ENCODE assay signal across 26 cellular contexts in genomic region chr18:5995626-5996025, GRCh38.
DNase-seq lines count a peak whose midpoint lies in the region; ATAC-seq and TF ChIP-seq lines count a peak whose summit lies in the region.
"Had no signal": no experiment of that assay in that cellular context is flagged by ENCODE, and none has a peak within 500 bp of the region (broad histone marks: within the 10 kb centered on the region; RNA-seq: fewer than 3 reads in every experiment).

No MANE protein-coding gene starts in this region.

- H3K4me3 ChIP-seq in GM23338 = peak overlapping the region; percentile 21; the same call in 1 of the 2 replicates
- no peak overlapping the region for H3K4me3 ChIP-seq in neural progenitor cell
- H3K4me3 ChIP-seq in MG63 = no peak overlapping the region

- H4K20me1 ChIP-seq in GM23338 (replicated peaks; ENCODE audit: insufficient read depth) = no peaks in the 10 kb centered on the region
- H4K20me1 ChIP-seq in neural progenitor cell (ENCODE audit: low read depth) = no peaks in the 10 kb centered on the region

- H3F3A ChIP-seq in GM23338 (replicated peaks; ENCODE audit: low read depth) (no peaks in the 10 kb centered on the region), neural progenitor cell (ENCODE audit: low read depth) (no peaks in the 10 kb centered on the region)

- H3K4me1 Mint-ChIP-seq in GM23338 (peaks cover 39% of the 10 kb centered on the region), neural progenitor cell (peaks cover 23% of the 10 kb centered on the region)
- H3K4me1 Mint-ChIP-seq in stimulated activated memory B cell treated with anti-CD40 and anti-IgM and Interleukin-4, amounts not matched to agents 10 μg/mL and 1 μg/mL and 100 μg/mL, for 72 hours = no peaks in the 10 kb centered on the region
- H3K4me1 Mint-ChIP-seq: CD14-positive monocyte; CD8-positive, alpha-beta memory T cell had no signal

- no peaks in the 10 kb centered on the region for H3K36me3 ChIP-seq in GM23338 (ENCODE audit: insufficient read depth)
- H3K36me3 ChIP-seq in neural progenitor cell = no peaks in the 10 kb centered on the region
- no peaks in the 10 kb centered on the region for H3K36me3 ChIP-seq in MG63
- H3K36me3 ChIP-seq: BE2C had no signal

- no peaks in the 10 kb centered on the region for H3K27me3 ChIP-seq in GM23338 (ENCODE audit: insufficient read depth)
- H3K27me3 ChIP-seq in neural progenitor cell = no peaks in the 10 kb centered on the region
- H3K27me3 ChIP-seq in MG63 = no peaks in the 10 kb centered on the region
- H3K27me3 ChIP-seq: BE2C had no signal

- H3K4me2 ChIP-seq in GM23338 = peak overlapping the region; percentile 36
- H3K4me2 ChIP-seq in neural progenitor cell = no peak overlapping the region

- H3K36me3 Mint-ChIP-seq in GM23338 (ENCODE audit: low read depth) = no peaks in the 10 kb centered on the region
- no peaks in the 10 kb centered on the region for H3K36me3 Mint-ChIP-seq in neural progenitor cell
- peaks cover 10 to 11% of the 10 kb centered on the region in 2 donors for H3K36me3 Mint-ChIP-seq in activated naive CD4-positive, alpha-beta T cell treated with anti-CD3 and anti-CD28 coated beads, Interleukin-2, amount 50 U/mL, for 72 hours
- peaks cover 6% of the 10 kb centered on the region for H3K36me3 Mint-ChIP-seq in stimulated activated memory B cell treated with anti-CD40 and anti-IgM and Interleukin-4, amounts not matched to agents 10 μg/mL and 1 μg/mL and 100 μg/mL, for 72 hours
- H3K36me3 Mint-ChIP-seq: CD14-positive monocyte; CD8-positive, alpha-beta memory T cell had no signal

- H2AFZ ChIP-seq in GM23338 (no peak overlapping the region), neural progenitor cell (replicated peaks) (peak overlapping the region; percentile 11)

- H3K9ac ChIP-seq in neural progenitor cell = no peak overlapping the region

- H3K9me3 ChIP-seq in neural progenitor cell (ENCODE audit: low read depth) (no peaks in the 10 kb centered on the region), MG63 (no peaks in the 10 kb centered on the region)
- H3K9me3 ChIP-seq: BE2C had no signal

- peak; percentile 95 for ATAC-seq in GM23338
- no peak for ATAC-seq in activated naive CD4-positive, alpha-beta T cell treated with anti-CD3 and anti-CD28 coated beads, Interleukin-2, amount 50 U/mL, for 72 hours
- no peak for ATAC-seq in stimulated activated memory B cell treated with anti-CD40 and anti-IgM and Interleukin-4, amounts not matched to agents 10 μg/mL and 1 μg/mL and 100 μg/mL, for 72 hours
- ATAC-seq: Panc1 had no signal

- no peaks in the 10 kb centered on the region for H3K79me2 ChIP-seq in GM23338 (replicated peaks; ENCODE audit: insufficient read depth)
- no peaks in the 10 kb centered on the region for H3K79me2 ChIP-seq in neural progenitor cell (ENCODE audit: low read depth)

- DNase-seq in GM23338 (ENCODE audit: low spot score) (peak; percentile 74), ecto neural progenitor cell (ENCODE audit: low spot score) (peak; percentile 16), iPS DF 4.7 (ENCODE audit: extremely low read depth, low spot score) (peak; percentile 25), neural progenitor cell (ENCODE audit: low spot score) (no peak), MG63 (no peak)
- no peak for DNase-seq in activated naive CD4-positive, alpha-beta T cell treated with anti-CD3 and anti-CD28 coated beads, Interleukin-2, amount 50 U/mL, for 72 hours (ENCODE audit: low spot score in 2 of 2)
- DNase-seq: BE2C; CD8-positive, alpha-beta memory T cell; DMS153; DND-41; HCEC 1CT; IMR-90; KG1; MM.1S; NCI-H1417 treated with DMSO at 0.1 percent for 48 hours; NCI-H1694 treated with DMSO at 0.1 percent for 48 hours; NCI-H2081; NCI-H226; NCI-H510A; NCI-H69; SHP77 had no signal

- H3K27ac Mint-ChIP-seq in GM23338 (no peak overlapping the region), neural progenitor cell (no peak overlapping the region)
- no peak overlapping the region for H3K27ac Mint-ChIP-seq in activated naive CD4-positive, alpha-beta T cell treated with anti-CD3 and anti-CD28 coated beads, Interleukin-2, amount 50 U/mL, for 72 hours
- no peak overlapping the region for H3K27ac Mint-ChIP-seq in stimulated activated memory B cell treated with anti-CD40 and anti-IgM and Interleukin-4, amounts not matched to agents 10 μg/mL and 1 μg/mL and 100 μg/mL, for 72 hours
- H3K27ac Mint-ChIP-seq: CD14-positive monocyte; CD8-positive, alpha-beta memory T cell had no signal

- H3K4me3 Mint-ChIP-seq in GM23338 = 0 out of 3 replicates have a peak overlapping the region, but pooled peaks have one; percentile 13
- no peak overlapping the region for H3K4me3 Mint-ChIP-seq in neural progenitor cell
- H3K4me3 Mint-ChIP-seq in stimulated activated memory B cell treated with anti-CD40 and anti-IgM and Interleukin-4, amounts not matched to agents 10 μg/mL and 1 μg/mL and 100 μg/mL, for 72 hours = no peak overlapping the region
- H3K4me3 Mint-ChIP-seq: CD14-positive monocyte; CD8-positive, alpha-beta memory T cell had no signal

- H3K9me2 ChIP-seq in GM23338 (ENCODE audit: insufficient read depth) = peaks cover 5% of the 10 kb centered on the region; the same call in 1 of the 2 replicates

- H3K9me3 Mint-ChIP-seq in GM23338 = peaks cover 7% of the 10 kb centered on the region; the same call in 1 of the 3 replicates
- H3K9me3 Mint-ChIP-seq in neural progenitor cell = peaks cover 9% of the 10 kb centered on the region
- peaks cover 13 to 18% of the 10 kb centered on the region in 2 donors for H3K9me3 Mint-ChIP-seq in activated naive CD4-positive, alpha-beta T cell treated with anti-CD3 and anti-CD28 coated beads, Interleukin-2, amount 50 U/mL, for 72 hours
- peaks cover 6% of the 10 kb centered on the region for H3K9me3 Mint-ChIP-seq in stimulated activated memory B cell treated with anti-CD40 and anti-IgM and Interleukin-4, amounts not matched to agents 10 μg/mL and 1 μg/mL and 100 μg/mL, for 72 hours

- H3K4me1 ChIP-seq in GM23338 (ENCODE audit: insufficient read depth) (peaks cover 38% of the 10 kb centered on the region), neural progenitor cell (peaks cover 18% of the 10 kb centered on the region)
- H3K4me1 ChIP-seq: BE2C had no signal

- peaks cover 2% of the 10 kb centered on the region for H3K27me3 Mint-ChIP-seq in GM23338 (ENCODE audit: insufficient read depth, low read depth, poor library complexity)
- H3K27me3 Mint-ChIP-seq in neural progenitor cell (ENCODE audit: insufficient read depth, low read depth) = peaks cover 6% of the 10 kb centered on the region
- no peaks in the 10 kb centered on the region for H3K27me3 Mint-ChIP-seq in stimulated activated memory B cell treated with anti-CD40 and anti-IgM and Interleukin-4, amounts not matched to agents 10 μg/mL and 1 μg/mL and 100 μg/mL, for 72 hours
- H3K27me3 Mint-ChIP-seq: CD8-positive, alpha-beta memory T cell had no signal

- H3K27ac ChIP-seq in GM23338 (ENCODE audit: low read depth) (no peak overlapping the region), neural progenitor cell (no peak overlapping the region)
- H3K27ac ChIP-seq: 22Rv1, RWPE1 had no signal

- TF ChIP-seq CTCF in GM23338 (conservative IDR thresholded peaks at IDR 0.05; ENCODE audit: low read depth in 2 of 2) (no peak; a peak in 1 of 4 replicates), neural progenitor cell (IDR thresholded peaks at IDR 0.05) (no peak)

Comparison
In these comparisons a context has a peak if more than half of its experiments do, and no peak if none do; other contexts are left out.
1. DNase-seq: peak in GM23338 (single experiment), ecto neural progenitor cell (single experiment) and iPS DF 4.7 (single experiment); none in neural progenitor cell (single experiment), MG63 (single experiment) and activated naive CD4-positive, alpha-beta T cell treated with anti-CD3 and anti-CD28 coated beads, Interleukin-2, amount 50 U/mL, for 72 hours (0 of 2).